6 cellular contexts compared by ENCODE assay signal in genomic region chr1:16712593-16713383, GRCh38. TPM values are rescaled to one million over a fixed set of nuclear protein-coding genes. Genes with fewer than 3 reads are reported as not detected.
"Had no signal": no experiment of that assay in that cellular context is flagged by ENCODE, and none has a peak within 500 bp of the region (broad histone marks: within the 10 kb centered on the region; RNA-seq: fewer than 3 reads in every experiment).

No MANE protein-coding gene starts in this region.

RNA-seq across cellular contexts. Expression of gene RNU1-4, which starts 27.5 kb away (rescaled TPM):
- total RNA-seq: right atrium auricular region had no signal
- polyA plus RNA-seq: mammary epithelial cell, ovary, sigmoid colon, small intestine, stomach had no signal

RNA-seq across cellular contexts. Expression of gene RNU1-3, which starts 46.0 kb away (rescaled TPM):
- total RNA-seq: right atrium auricular region had no signal
- polyA plus RNA-seq: mammary epithelial cell, ovary, sigmoid colon, small intestine, stomach had no signal
